Comparison of ENCODE assay signal across 15 cellular contexts in the genomic region with DNA sequence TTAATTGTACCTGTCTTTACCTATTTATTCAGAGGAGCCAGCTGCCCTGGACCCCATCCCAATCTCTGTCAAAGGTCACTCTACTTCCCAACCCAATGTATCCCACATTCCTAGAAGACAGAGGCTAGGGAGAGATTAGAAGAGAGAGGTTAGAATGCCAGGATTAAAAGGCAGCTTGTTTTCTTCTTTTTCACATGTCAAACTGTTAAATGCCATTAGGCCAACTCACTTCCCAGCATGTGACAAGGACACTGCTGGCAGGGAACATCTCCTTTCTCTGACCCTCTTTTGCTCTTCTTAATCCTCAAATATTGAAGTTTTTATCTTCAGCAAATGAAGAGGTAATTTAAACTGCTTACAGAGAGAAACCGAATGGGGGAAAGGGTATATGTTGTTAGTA.
DNase-seq lines count a peak whose midpoint lies in the region; ATAC-seq and TF ChIP-seq lines count a peak whose summit lies in the region.
"Had no signal": no experiment of that assay in that cellular context is flagged by ENCODE, and none has a peak within 500 bp of the region (broad histone marks: within the 10 kb centered on the region; RNA-seq: fewer than 3 reads in every experiment).

No MANE protein-coding gene starts in this region.

- H3K23ac ChIP-seq in mesenchymal stem cell (ENCODE audit: low read length in 2 of 2), result no peak overlapping the region

- H3K4ac ChIP-seq in mesenchymal stem cell (ENCODE audit: low read depth in 1 of 2, low read length in 2 of 2), result peak overlapping the region in 1 of 2 experiments; percentile 32

- no peak for TF ChIP-seq POLR2A in tibial nerve (IDR thresholded peaks at IDR 0.05)

- no peak overlapping the region for H3K4me2 ChIP-seq in mesenchymal stem cell (ENCODE audit: low read length, poor library complexity, severe bottlenecking)
- H3K4me2 ChIP-seq: GM23338, KMS-11 had no signal

- intact Hi-C loops in Right ventricle myocardium superior (cut with DNase I), result no loop called here
- intact Hi-C loops in Right ventricle myocardium inferior (cut with DNase I), result no loop called here

- no peak overlapping the region for H2BK15ac ChIP-seq in mesenchymal stem cell (ENCODE audit: low read depth, poor library complexity, severe bottlenecking)

- no peak overlapping the region for H4K91ac ChIP-seq in mesenchymal stem cell (ENCODE audit: low read length)

- H2AFZ ChIP-seq in mesenchymal stem cell (ENCODE audit: low read depth, low read length), result no peak overlapping the region
- H2AFZ ChIP-seq: GM23338 had no signal

- H3K14ac ChIP-seq in mesenchymal stem cell (ENCODE audit: low read length in 2 of 2), result no peak overlapping the region

- H2BK120ac ChIP-seq in mesenchymal stem cell (ENCODE audit: low read depth, low read length), result peak overlapping the region; percentile 1

- no peak overlapping the region for H2BK5ac ChIP-seq in mesenchymal stem cell (ENCODE audit: low read depth, low read length, poor library complexity, severe bottlenecking)

- no peaks in the 10 kb centered on the region for H3K36me3 ChIP-seq in mesenchymal stem cell (ENCODE audit: control insufficient read depth in 1 of 2, insufficient read depth in 2 of 2, low read depth in 1 of 2, low read length in 2 of 2)
- no peaks in the 10 kb centered on the region for H3K36me3 ChIP-seq in tibial nerve
- no peaks in the 10 kb centered on the region for H3K36me3 ChIP-seq in WERI-Rb-1

- TF ChIP-seq EP300 in tibial nerve (IDR thresholded peaks at IDR 0.05), result no peak

- no peak overlapping the region for H2AK5ac ChIP-seq in mesenchymal stem cell (ENCODE audit: low read length, severe bottlenecking)

- H3K4me3 ChIP-seq in mesenchymal stem cell (ENCODE audit: insufficient read depth in 1 of 2, low read depth in 1 of 2, low read length in 2 of 2) (no peak overlapping the region), tibial nerve (no peak overlapping the region), WERI-Rb-1 (ENCODE audit: low read depth, low read length) (no peak overlapping the region)
- H3K4me3 ChIP-seq: GM23338 had no signal

- H3K9ac ChIP-seq in mesenchymal stem cell (ENCODE audit: low read length), result peak overlapping the region; percentile 80
- H3K9ac ChIP-seq: KMS-11 had no signal

- H4K8ac ChIP-seq in mesenchymal stem cell (ENCODE audit: low read length), result no peak overlapping the region

- ATAC-seq in Right ventricle myocardium superior (ENCODE audit: poor library complexity) (peak; percentile 16), Right ventricle myocardium inferior (no peak)
- ATAC-seq: GM23338 had no signal

- H3K9me3 ChIP-seq in mesenchymal stem cell (ENCODE audit: control insufficient read depth, low read length) (no peaks in the 10 kb centered on the region), tibial nerve (peaks cover 0 to 9% (median 0%) of the 10 kb centered on the region in 4 donors), WERI-Rb-1 (ENCODE audit: severe bottlenecking) (no peaks in the 10 kb centered on the region)

- DNase-seq in Right ventricle myocardium superior, result no peak
- no peak for DNase-seq in Right ventricle myocardium inferior (ENCODE audit: missing footprints)
- peak; percentile 59 for DNase-seq in dermis blood vessel endothelial cell
- peak; percentile 62 for DNase-seq in mesenchymal stem cell
- DNase-seq in tibial nerve (ENCODE audit: low spot score in 2 of 2), result no peak
- DNase-seq in WERI-Rb-1, result no peak
- DNase-seq in NCI-H1930 (lab: John Stamatoyannopoulos, UW), result no peak
- DNase-seq in activated gamma-delta T cell (lab: John Stamatoyannopoulos, UW), result no peak
- DNase-seq: activated naive CD8-positive, alpha-beta T cell treated with anti-CD3 and anti-CD28 coated beads, Interleukin-2, amount 10 ng/mL, durations not matched to agents 7 days and 5 days; NCI-H187; nephron progenitor cell had no signal

- no peaks in the 10 kb centered on the region for H3K27me3 ChIP-seq in mesenchymal stem cell (ENCODE audit: control insufficient read depth in 1 of 2, insufficient read depth in 1 of 2, low read length in 2 of 2)
- H3K27me3 ChIP-seq in tibial nerve, result no peaks in the 10 kb centered on the region
- no peaks in the 10 kb centered on the region for H3K27me3 ChIP-seq in WERI-Rb-1 (ENCODE audit: insufficient read depth, low read depth, severe bottlenecking)

- peaks cover 3% of the 10 kb centered on the region for H3K79me1 ChIP-seq in mesenchymal stem cell (replicated peaks; ENCODE audit: low read length, poor library complexity, severe bottlenecking)

- H3K27ac ChIP-seq in mesenchymal stem cell (ENCODE audit: low read length, poor library complexity, severe bottlenecking) (no peak overlapping the region), tibial nerve (peak overlapping the region in 3 of 4 donors; percentile 36 to 69 (median 62)), WERI-Rb-1 (no peak overlapping the region)
- H3K27ac ChIP-seq: 22Rv1, KMS-11, VCaP had no signal

- TF ChIP-seq CTCF in tibial nerve (IDR thresholded peaks at IDR 0.05) (no peak), WERI-Rb-1 (IDR thresholded peaks at IDR 0.05; ENCODE audit: low read depth, low read length) (no peak)

- WGBS in mesenchymal stem cell, result 20% methylated on average over 1 of the region's 1 CpG
- 80 to 83% methylated on average over 1 of the region's 1 CpG for WGBS in tibial nerve, 2 donors

- H2BK12ac ChIP-seq in mesenchymal stem cell (ENCODE audit: low read length in 2 of 2), result no peak overlapping the region

- H3K18ac ChIP-seq in mesenchymal stem cell (ENCODE audit: low read depth in 1 of 2, low read length in 2 of 2), result peak overlapping the region in 1 of 2 experiments; percentile 45

- no peaks in the 10 kb centered on the region for H3K4me1 ChIP-seq in mesenchymal stem cell (ENCODE audit: control insufficient read depth, insufficient read depth, low read depth, low read length)
- peaks cover 0 to 27% (median 0%) of the 10 kb centered on the region in 4 donors for H3K4me1 ChIP-seq in tibial nerve

Comparison
In these comparisons a context has a peak if more than half of its experiments do, and no peak if none do; other contexts are left out.
1. DNase-seq: peak in dermis blood vessel endothelial cell (single experiment) and mesenchymal stem cell (single experiment); none in Right ventricle myocardium superior (single experiment), Right ventricle myocardium inferior (single experiment), tibial nerve (0 of 2), WERI-Rb-1 (single experiment), NCI-H1930 (0 of 2) and activated gamma-delta T cell (single experiment).
2. H3K27ac ChIP-seq: peak in tibial nerve (3 of 4); none in mesenchymal stem cell (single experiment) and WERI-Rb-1 (single experiment).